Comparison of ENCODE assay signal across 2 cellular contexts in genomic region chr19:12983561-12984142, GRCh38.
A peak's percentile ranks its signal among the peaks of the same experiment; 100 is the strongest.
TF ChIP-seq lines count a peak whose summit lies in the region.

No MANE protein-coding gene starts in this region.

TF ChIP-seq in HEK293, 187 proteins besides CTCF, POLR2A, EP300 and RAD21 (continues in another document):
- TF ChIP-seq TRIM28 (IDR thresholded peaks at IDR 0.05; ENCODE audit: borderline replicate concordance, low read length) (no peak), SP7 (tag by site-specific recombination; IDR thresholded peaks at IDR 0.05) (peak; percentile 57; the same call in 1 of the 2 replicates), BCL11A (tag by site-specific recombination; IDR thresholded peaks at IDR 0.05; ENCODE audit: low read depth) (no peak), ZNF24 (tag by site-specific recombination; IDR thresholded peaks at IDR 0.05) (no peak), ZBTB11 (tag by site-specific recombination; conservative IDR thresholded peaks at IDR 0.05; ENCODE audit: low read depth) (no peak), SETDB1 (IDR thresholded peaks at IDR 0.05; ENCODE audit: insufficient read length, low read length) (no peak), HOXA7 (CRISPR knock-in tag; IDR thresholded peaks at IDR 0.05; ENCODE audit: borderline replicate concordance) (no peak), KLF10 (tag by site-specific recombination; IDR thresholded peaks at IDR 0.05) (no peak), KLF9 (tag by site-specific recombination; IDR thresholded peaks at IDR 0.05; ENCODE audit: low read depth) (0 out of 2 replicates have a peak, but pooled peaks have one; percentile 47), ZBTB6 (tag by site-specific recombination; IDR thresholded peaks at IDR 0.05) (no peak), INSM2 (tag by site-specific recombination; IDR thresholded peaks at IDR 0.05) (peak; percentile 48; the same call in 1 of the 2 replicates), ZNF785 (tag by site-specific recombination; IDR thresholded peaks at IDR 0.05) (0 out of 2 replicates have a peak, but pooled peaks have one; percentile 28)
- TF ChIP-seq, protein P1, sequence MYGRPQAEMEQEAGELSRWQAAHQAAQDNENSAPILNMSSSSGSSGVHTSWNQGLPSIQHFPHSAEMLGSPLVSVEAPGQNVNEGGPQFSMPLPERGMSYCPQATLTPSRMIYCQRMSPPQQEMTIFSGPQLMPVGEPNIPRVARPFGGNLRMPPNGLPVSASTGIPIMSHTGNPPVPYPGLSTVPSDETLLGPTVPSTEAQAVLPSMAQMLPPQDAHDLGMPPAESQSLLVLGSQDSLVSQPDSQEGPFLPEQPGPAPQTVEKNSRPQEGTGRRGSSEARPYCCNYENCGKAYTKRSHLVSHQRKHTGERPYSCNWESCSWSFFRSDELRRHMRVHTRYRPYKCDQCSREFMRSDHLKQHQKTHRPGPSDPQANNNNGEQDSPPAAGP (tag by site-specific recombination; IDR thresholded peaks at IDR 0.05) = peak; percentile 84
- TF ChIP-seq, protein P2, sequence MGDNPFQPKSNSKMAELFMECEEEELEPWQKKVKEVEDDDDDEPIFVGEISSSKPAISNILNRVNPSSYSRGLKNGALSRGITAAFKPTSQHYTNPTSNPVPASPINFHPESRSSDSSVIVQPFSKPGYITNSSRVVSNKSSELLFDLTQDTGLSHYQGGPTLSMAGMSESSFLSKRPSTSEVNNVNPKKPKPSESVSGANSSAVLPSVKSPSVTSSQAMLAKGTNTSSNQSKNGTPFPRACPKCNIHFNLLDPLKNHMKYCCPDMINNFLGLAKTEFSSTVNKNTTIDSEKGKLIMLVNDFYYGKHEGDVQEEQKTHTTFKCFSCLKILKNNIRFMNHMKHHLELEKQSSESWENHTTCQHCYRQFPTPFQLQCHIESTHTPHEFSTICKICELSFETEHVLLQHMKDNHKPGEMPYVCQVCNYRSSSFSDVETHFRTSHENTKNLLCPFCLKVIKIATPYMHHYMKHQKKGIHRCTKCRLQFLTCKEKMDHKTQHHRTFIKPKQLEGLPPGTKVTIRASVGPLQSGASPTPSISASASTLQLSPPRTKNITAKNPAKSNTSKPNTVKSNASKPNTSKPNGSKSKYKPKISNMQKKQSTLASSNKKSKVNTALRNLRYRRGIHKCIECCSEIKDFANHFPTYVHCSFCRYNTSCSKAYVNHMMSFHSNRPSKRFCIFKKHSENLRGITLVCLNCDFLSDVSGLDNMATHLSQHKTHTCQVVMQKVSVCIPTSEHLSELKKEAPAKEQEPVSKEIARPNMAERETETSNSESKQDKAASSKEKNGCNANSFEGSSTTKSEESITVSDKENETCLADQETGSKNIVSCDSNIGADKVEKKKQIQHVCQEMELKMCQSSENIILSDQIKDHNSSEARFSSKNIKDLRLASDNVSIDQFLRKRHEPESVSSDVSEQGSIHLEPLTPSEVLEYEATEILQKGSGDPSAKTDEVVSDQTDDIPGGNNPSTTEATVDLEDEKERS (tag by site-specific recombination; IDR thresholded peaks at IDR 0.05) = no peak

TF ChIP-seq in H1, 55 proteins besides CTCF, POLR2A, EP300 and RAD21:
- TF ChIP-seq, protein P3, sequence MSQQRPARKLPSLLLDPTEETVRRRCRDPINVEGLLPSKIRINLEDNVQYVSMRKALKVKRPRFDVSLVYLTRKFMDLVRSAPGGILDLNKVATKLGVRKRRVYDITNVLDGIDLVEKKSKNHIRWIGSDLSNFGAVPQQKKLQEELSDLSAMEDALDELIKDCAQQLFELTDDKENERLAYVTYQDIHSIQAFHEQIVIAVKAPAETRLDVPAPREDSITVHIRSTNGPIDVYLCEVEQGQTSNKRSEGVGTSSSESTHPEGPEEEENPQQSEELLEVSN (IDR thresholded peaks at IDR 0.05) = peak; percentile 13; the same call in 1 of the 2 replicates
- TF ChIP-seq CREB1 (IDR thresholded peaks at IDR 0.05) (peak; percentile 76; the same call in 1 of the 2 replicates), JUND (IDR thresholded peaks at IDR 0.05; ENCODE audit: low read length) (peak; percentile 59; the same call in 1 of the 2 replicates), ATF3 (IDR thresholded peaks at IDR 0.05; ENCODE audit: insufficient read depth, low read depth, low read length) (peak; percentile 29; the same call in 1 of the 2 replicates), EZH2 (IDR thresholded peaks at IDR 0.05; ENCODE audit: low read depth, low read length, severe bottlenecking) (peak; percentile 6), SIN3A (conservative IDR thresholded peaks at IDR 0.05 in 1 of 2, IDR thresholded peaks at IDR 0.05 in 1 of 2; ENCODE audit: low read depth in 1 of 2, low read length in 2 of 2) (peak in 1 of 2 experiments; percentile 67; a peak in 2 of 4 replicates), KDM1A (IDR thresholded peaks at IDR 0.05; ENCODE audit: borderline replicate concordance, low read length) (no peak), GTF2F1 (IDR thresholded peaks at IDR 0.05; ENCODE audit: borderline replicate concordance, low read depth, low read length) (no peak), RNF2 (IDR thresholded peaks at IDR 0.05; ENCODE audit: borderline replicate concordance, low read depth, low read length, missing control alignments, poor library complexity, severe bottlenecking) (no peak), YY1 (IDR thresholded peaks at IDR 0.05; ENCODE audit: low read depth, low read length) (0 out of 2 replicates have a peak, but pooled peaks have one; percentile 37), MAX (IDR thresholded peaks at IDR 0.05) (peak; percentile 61; the same call in 1 of the 2 replicates), TEAD4 (IDR thresholded peaks at IDR 0.05; ENCODE audit: low read depth, low read length) (peak; percentile 85), FOSL1 (IDR thresholded peaks at IDR 0.05; ENCODE audit: insufficient read depth, low read depth, low read length) (peak; percentile 73; the same call in 1 of the 2 replicates), CEBPB (IDR thresholded peaks at IDR 0.05; ENCODE audit: low read depth, low read length) (peak; percentile 45; the same call in 1 of the 2 replicates), POLR2AphosphoS5 (IDR thresholded peaks at IDR 0.05; ENCODE audit: low read depth, low read length) (no peak)
- TF ChIP-seq, protein P4, sequence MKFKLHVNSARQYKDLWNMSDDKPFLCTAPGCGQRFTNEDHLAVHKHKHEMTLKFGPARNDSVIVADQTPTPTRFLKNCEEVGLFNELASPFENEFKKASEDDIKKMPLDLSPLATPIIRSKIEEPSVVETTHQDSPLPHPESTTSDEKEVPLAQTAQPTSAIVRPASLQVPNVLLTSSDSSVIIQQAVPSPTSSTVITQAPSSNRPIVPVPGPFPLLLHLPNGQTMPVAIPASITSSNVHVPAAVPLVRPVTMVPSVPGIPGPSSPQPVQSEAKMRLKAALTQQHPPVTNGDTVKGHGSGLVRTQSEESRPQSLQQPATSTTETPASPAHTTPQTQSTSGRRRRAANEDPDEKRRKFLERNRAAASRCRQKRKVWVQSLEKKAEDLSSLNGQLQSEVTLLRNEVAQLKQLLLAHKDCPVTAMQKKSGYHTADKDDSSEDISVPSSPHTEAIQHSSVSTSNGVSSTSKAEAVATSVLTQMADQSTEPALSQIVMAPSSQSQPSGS (IDR thresholded peaks at IDR 0.05; ENCODE audit: low read length) = peak; percentile 57; the same call in 1 of the 2 replicates
- TF ChIP-seq, protein P5, sequence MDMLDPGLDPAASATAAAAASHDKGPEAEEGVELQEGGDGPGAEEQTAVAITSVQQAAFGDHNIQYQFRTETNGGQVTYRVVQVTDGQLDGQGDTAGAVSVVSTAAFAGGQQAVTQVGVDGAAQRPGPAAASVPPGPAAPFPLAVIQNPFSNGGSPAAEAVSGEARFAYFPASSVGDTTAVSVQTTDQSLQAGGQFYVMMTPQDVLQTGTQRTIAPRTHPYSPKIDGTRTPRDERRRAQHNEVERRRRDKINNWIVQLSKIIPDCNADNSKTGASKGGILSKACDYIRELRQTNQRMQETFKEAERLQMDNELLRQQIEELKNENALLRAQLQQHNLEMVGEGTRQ (IDR thresholded peaks at IDR 0.05; ENCODE audit: low read length) = peak; percentile 21; the same call in 1 of the 2 replicates
